ENCODE assay signal across 28 cellular contexts in genomic region chr9:87873607-87874319, GRCh38. TPM values are rescaled to one million over a fixed set of nuclear protein-coding genes. Genes with fewer than 3 reads are reported as not detected.
DNase-seq lines count a peak whose midpoint lies in the region; ATAC-seq, FAIRE-seq and TF ChIP-seq lines count a peak whose summit lies in the region.
"Had no signal": no experiment of that assay in that cellular context is flagged by ENCODE, and none has a peak within 500 bp of the region (broad histone marks: within the 10 kb centered on the region; RNA-seq: fewer than 3 reads in every experiment).

No MANE protein-coding gene starts in this region.

- H3K4me1 Mint-ChIP-seq in nephron progenitor cell (peaks cover 27% of the 10 kb centered on the region), natural killer cell (peaks cover 0 to 5% of the 10 kb centered on the region in 2 donors)
- H3K4me1 Mint-ChIP-seq: CD8-positive, alpha-beta memory T cell; central memory CD8-positive, alpha-beta T cell had no signal

- H3K27ac Mint-ChIP-seq in nephron progenitor cell (peak overlapping the region; percentile 80), natural killer cell (no peak overlapping the region)
- H3K27ac Mint-ChIP-seq: effector memory CD8-positive, alpha-beta T cell; HFFc6 had no signal

- H3K4ac ChIP-seq in IMR-90 (ENCODE audit: low read depth, low read length), result peak overlapping the region; percentile 87

- in situ Hi-C loops in IMR-90 (cut with MboI; ENCODE audit: low sequenced_read_pairs), result no loop called here

- H3K9me1 ChIP-seq in IMR-90 (ENCODE audit: insufficient read depth, low read length), result peaks cover 16% of the 10 kb centered on the region

- H3K9me3 ChIP-seq in AG04450 (ENCODE audit: control insufficient read depth, insufficient read depth, low read length), result peaks cover 12% of the 10 kb centered on the region
- peaks cover 10% of the 10 kb centered on the region for H3K9me3 ChIP-seq in IMR-90 (ENCODE audit: control insufficient read depth, insufficient read depth, low read length)
- H3K9me3 ChIP-seq in esophagus muscularis mucosa, result no peaks in the 10 kb centered on the region
- H3K9me3 ChIP-seq: neutrophil had no signal

- H3K4me1 ChIP-seq in IMR-90 (ENCODE audit: control insufficient read depth, insufficient read depth, low read length) (peaks cover 22% of the 10 kb centered on the region), esophagus muscularis mucosa (peaks cover 0 to 26% (median 15%) of the 10 kb centered on the region in 4 donors)
- H3K4me1 ChIP-seq: heart right ventricle had no signal

- no peaks in the 10 kb centered on the region for H3K79me1 ChIP-seq in IMR-90 (ENCODE audit: low read depth in 1 of 2, low read length in 2 of 2)

- H3K36me3 ChIP-seq in IMR-90 (ENCODE audit: control insufficient read depth, insufficient read depth, low read length) (no peaks in the 10 kb centered on the region), esophagus muscularis mucosa (no peaks in the 10 kb centered on the region)
- H3K36me3 ChIP-seq: heart right ventricle, neutrophil had no signal

- H3K9me3 Mint-ChIP-seq in nephron progenitor cell (peaks cover 11% of the 10 kb centered on the region), natural killer cell (peaks cover 3 to 7% of the 10 kb centered on the region in 2 donors)
- H3K9me3 Mint-ChIP-seq: central memory CD8-positive, alpha-beta T cell had no signal

- TF ChIP-seq POLR2A in IMR-90 (IDR thresholded peaks at IDR 0.05; ENCODE audit: low read depth, low read length) (no peak), esophagus muscularis mucosa (IDR thresholded peaks at IDR 0.05; ENCODE audit: low read depth) (no peak)

- dilution Hi-C loops in IMR-90 (cut with HindIII; ENCODE audit: low sequenced_read_pairs, unreplicated experiment), result no loop called here

- peak overlapping the region; percentile 31 for H3K27ac ChIP-seq in AG04450 (ENCODE audit: low read depth, low read length)
- H3K27ac ChIP-seq in IMR-90 (ENCODE audit: insufficient read depth, low read length), result peak overlapping the region; percentile 83; the same call in 1 of the 2 replicates
- H3K27ac ChIP-seq in esophagus muscularis mucosa (replicated peaks in 1 of 4), result no peak overlapping the region
- H3K27ac ChIP-seq: heart right ventricle, neutrophil had no signal

- CTCF ChIA-PET in AG04450 (lab: Charles Lee), result no interaction called here
- CTCF ChIA-PET in IMR-90 (lab: Yijun Ruan, JAX), result interaction anchor here (0.6 kb wide), 1 partner anchor 23 kb away, joined by 3 read pairs; no protein-coding TSS in a partner anchor

- H3K27me3 Mint-ChIP-seq in nephron progenitor cell (ENCODE audit: low read depth, poor library complexity) (peaks cover 11% of the 10 kb centered on the region), natural killer cell (ENCODE audit: low read depth in 2 of 2) (peaks cover 8 to 21% of the 10 kb centered on the region in 2 donors)

- peak overlapping the region; percentile 89 for H3K18ac ChIP-seq in IMR-90 (ENCODE audit: low read depth, low read length)

- peak overlapping the region; percentile 78 for H4K91ac ChIP-seq in IMR-90 (ENCODE audit: insufficient read depth, low read depth, low read length)

- peak overlapping the region; percentile 77 for H2BK20ac ChIP-seq in IMR-90 (ENCODE audit: low read depth, low read length)

- ATAC-seq in IMR-90 (ENCODE audit: low read depth) (peak; percentile 76), HG02884 (IDR thresholded peaks at IDR 0.05; ENCODE audit: unreplicated experiment) (no peak), natural killer cell (no peak)
- ATAC-seq: effector memory CD8-positive, alpha-beta T cell; heart right ventricle had no signal

- 100% methylated on average over 4 of the region's 5 CpGs; no CpG with 5 or more reads in 1 of the 2 experiments for WGBS in IMR-90 (ENCODE audit: extremely low coverage in 2 of 2, insufficient read length in 1 of 2), 2 experiments
- 100% methylated on average over 1 of the region's 5 CpGs for WGBS in esophagus muscularis mucosa

- H2BK5ac ChIP-seq in IMR-90 (ENCODE audit: low read depth, low read length, poor library complexity, severe bottlenecking), result peak overlapping the region; percentile 64

- peak overlapping the region; percentile 73 for H4K5ac ChIP-seq in IMR-90 (ENCODE audit: low read depth, low read length)

- H2BK15ac ChIP-seq in IMR-90 (ENCODE audit: low read depth, low read length), result peak overlapping the region; percentile 39; the same call in 1 of the 3 replicates

- POLR2A ChIA-PET in AG04450 (lab: Yijun Ruan, JAX) (no interaction called here), IMR-90 (lab: Charles Lee; ENCODE audit: unreplicated experiment) (no interaction called here)

- H3K36me3 Mint-ChIP-seq in nephron progenitor cell (ENCODE audit: low read depth), result no peaks in the 10 kb centered on the region
- H3K36me3 Mint-ChIP-seq in natural killer cell, result no peaks in the 10 kb centered on the region
- H3K36me3 Mint-ChIP-seq: CD8-positive, alpha-beta memory T cell had no signal

- H3K56ac ChIP-seq in IMR-90 (ENCODE audit: extremely low read depth, insufficient read depth, low read length), result no peak overlapping the region; the same call in 1 of the 2 replicates

- intact Hi-C loops in IMR-90 (cut with micrococcal nuclease) (no loop called here), esophagus muscularis mucosa (cut with DNase I) (no loop called here), natural killer cell (cut with micrococcal nuclease) (no loop called here)

- peak overlapping the region; percentile 66 for H2AK9ac ChIP-seq in IMR-90 (replicated peaks; ENCODE audit: low read depth, low read length, poor library complexity)

- H3K23ac ChIP-seq in IMR-90 (ENCODE audit: low read depth, low read length), result no peak overlapping the region

- no peak for TF ChIP-seq EP300 in esophagus muscularis mucosa (IDR thresholded peaks at IDR 0.05)

- H2BK120ac ChIP-seq in IMR-90 (ENCODE audit: low read depth, low read length), result peak overlapping the region; percentile 68

- H2AFZ ChIP-seq in IMR-90 (replicated peaks; ENCODE audit: low read length, poor library complexity), result peak overlapping the region; percentile 68

- H3K27me3 ChIP-seq in AG04450 (ENCODE audit: control insufficient read depth, insufficient read depth, low read length), result no peaks in the 10 kb centered on the region
- no peaks in the 10 kb centered on the region for H3K27me3 ChIP-seq in IMR-90 (ENCODE audit: control insufficient read depth, insufficient read depth, low read length)
- H3K27me3 ChIP-seq in esophagus muscularis mucosa, result no peaks in the 10 kb centered on the region
- H3K27me3 ChIP-seq: neutrophil had no signal

- no peak overlapping the region for H3K4me3 ChIP-seq in AG04450 (ENCODE audit: low read depth, low read length)
- H3K4me3 ChIP-seq in IMR-90 (ENCODE audit: insufficient read depth, low read depth, low read length), result no peak overlapping the region
- H3K4me3 ChIP-seq in esophagus muscularis mucosa, result no peak overlapping the region
- H3K4me3 ChIP-seq: heart right ventricle had no signal

- H3K4me2 ChIP-seq in IMR-90 (ENCODE audit: low read depth, low read length), result peak overlapping the region; percentile 36; the same call in 1 of the 2 replicates

- peak overlapping the region in 1 of 2 experiments; percentile 86; a peak in 3 of 4 replicates for H4K8ac ChIP-seq in IMR-90 (ENCODE audit: low read depth in 2 of 2, low read length in 2 of 2)

- no peak for TF ChIP-seq RAD21 in IMR-90 (IDR thresholded peaks at IDR 0.05; ENCODE audit: low read length)

- no peak overlapping the region for H3K9ac ChIP-seq in IMR-90 (ENCODE audit: low read depth, low read length)

- no peak for FAIRE-seq in HTR-8/SVneo (lab: Jason Lieb, UNC)
- FAIRE-seq: keratinocyte had no signal

- H4K20me1 ChIP-seq in IMR-90 (ENCODE audit: insufficient read depth, low read length), result no peaks in the 10 kb centered on the region

- no peak overlapping the region for H3K4me3 Mint-ChIP-seq in nephron progenitor cell
- no peak overlapping the region for H3K4me3 Mint-ChIP-seq in natural killer cell
- H3K4me3 Mint-ChIP-seq: CD8-positive, alpha-beta memory T cell; central memory CD8-positive, alpha-beta T cell; effector memory CD8-positive, alpha-beta T cell; HFFc6 had no signal

- H2AK5ac ChIP-seq in IMR-90 (ENCODE audit: low read depth, low read length), result peak overlapping the region; percentile 88; the same call in 1 of the 2 replicates

- peak overlapping the region; percentile 48 for H3K14ac ChIP-seq in IMR-90 (replicated peaks; ENCODE audit: low read depth, low read length)

- TF ChIP-seq CTCF in AG04450 (IDR thresholded peaks at IDR 0.05; ENCODE audit: low read depth, low read length) (no peak), IMR-90 (conservative IDR thresholded peaks at IDR 0.05; ENCODE audit: low read depth, low read length) (no peak), esophagus muscularis mucosa (IDR thresholded peaks at IDR 0.05) (no peak), nephron progenitor cell (IDR thresholded peaks at IDR 0.05) (no peak), natural killer cell (IDR thresholded peaks at IDR 0.05) (no peak)

- BruUV-seq in IMR-90 (replicated peaks; lab: Mats Ljungman, UMichigan), result no TSS peak

- DNase-seq in AG04450 (ENCODE audit: low read depth, low spot score), result no peak
- peak; percentile 31 for DNase-seq in IMR-90
- peak; percentile 75 for DNase-seq in esophagus muscularis mucosa (ENCODE audit: extremely low spot score)
- DNase-seq in nephron progenitor cell, result no peak
- no peak for DNase-seq in NCI-H1417 treated with DMSO at 0.1 percent for 48 hours (lab: John Stamatoyannopoulos, UW)
- DNase-seq in natural killer cell, result no peak
- no peak for DNase-seq in HTR-8/SVneo (ENCODE audit: insufficient read length, low spot score)
- DNase-seq: activated CD4-positive, alpha-beta T cell treated with anti-CD3 and anti-CD28 coated beads for 48 hours; anterior cingulate cortex; CD8-positive, alpha-beta memory T cell; DMS79 treated with DMSO at 0.1 percent for 48 hours; effector memory CD8-positive, alpha-beta T cell; heart right ventricle; HFFc6; KG1; mammary epithelial cell; MV-4-11; NCI-H2029; NK-92 treated with Interleukin-12 subunit alpha and Interleukin-12 subunit beta, amount 100 ng/mL, for 24 hours; retina; RPMI8226; SW 1271 had no signal

TF ChIP-seq in IMR-90, 13 proteins besides CTCF, POLR2A, EP300 and RAD21 (continues in another document):
- no peak for TF ChIP-seq NFE2L2 (IDR thresholded peaks at IDR 0.05; ENCODE audit: low read depth, low read length)

RNA-seq across cellular contexts. Expression of gene SPATA31E1, which starts 8.9 kb away (rescaled TPM):
- 0.02 and 0.07 TPM in 2 replicates for polyA plus RNA-seq in AG04450 (2011; rRNA removed)
- polyA minus RNA-seq in AG04450 (2011; rRNA and poly(A)+ RNA removed), result 0.09 TPM in 2 replicates
- not detected in 2 replicates for total RNA-seq in IMR-90 (2012; rRNA removed)
- polyA plus RNA-seq in IMR-90 (2012; rRNA removed), result 0.03 and 0.04 TPM in 2 replicates
- 0.02 TPM in 1 of 2 replicates, not detected in the other for polyA plus RNA-seq in IMR-90 (2012; cell fraction: cytosol; rRNA removed)
- polyA plus RNA-seq in IMR-90 (2012; cell fraction: nucleus; rRNA removed; ENCODE audit: low replicate concordance), result 0.19 and 0.20 TPM in 2 replicates
- not detected for total RNA-seq in esophagus muscularis mucosa
- total RNA-seq in natural killer cell, result not detected
- total RNA-seq: CD8-positive, alpha-beta memory T cell; heart right ventricle; HFFc6; mammary epithelial cell; NCI-H460 had no signal
- polyA plus RNA-seq: CD8-positive, alpha-beta memory T cell; heart right ventricle; keratinocyte; mammary epithelial cell had no signal

RNA-seq across cellular contexts. Expression of gene SPATA31C1, which starts 44.0 kb away (rescaled TPM):
- polyA plus RNA-seq in AG04450 (2011; rRNA removed), result not detected in 2 replicates
- not detected in 2 replicates for polyA minus RNA-seq in AG04450 (2011; rRNA and poly(A)+ RNA removed)
- not detected in 2 replicates for total RNA-seq in IMR-90 (2012; rRNA removed)
- not detected in 2 replicates for polyA plus RNA-seq in IMR-90 (2012; rRNA removed)
- not detected in 2 replicates for polyA plus RNA-seq in IMR-90 (2012; cell fraction: cytosol; rRNA removed)
- not detected in 2 replicates for polyA plus RNA-seq in IMR-90 (2012; cell fraction: nucleus; rRNA removed; ENCODE audit: low replicate concordance)
- not detected for total RNA-seq in esophagus muscularis mucosa
- total RNA-seq in natural killer cell, result not detected
- total RNA-seq: CD8-positive, alpha-beta memory T cell; heart right ventricle; HFFc6; mammary epithelial cell; NCI-H460 had no signal
- polyA plus RNA-seq: CD8-positive, alpha-beta memory T cell; heart right ventricle; keratinocyte; mammary epithelial cell; thymus had no signal

Comparison
In these comparisons a context has a peak if more than half of its experiments do, and no peak if none do; other contexts are left out.
1. DNase-seq: peak in IMR-90 (single experiment) and esophagus muscularis mucosa (single experiment); none in AG04450 (single experiment), nephron progenitor cell (single experiment), NCI-H1417 treated with DMSO at 0.1 percent for 48 hours (single experiment), natural killer cell (single experiment) and HTR-8/SVneo (single experiment).
2. H3K27ac ChIP-seq: peak in AG04450 (single experiment) and IMR-90 (single experiment); none in esophagus muscularis mucosa (0 of 4).